In the genomic region with DNA sequence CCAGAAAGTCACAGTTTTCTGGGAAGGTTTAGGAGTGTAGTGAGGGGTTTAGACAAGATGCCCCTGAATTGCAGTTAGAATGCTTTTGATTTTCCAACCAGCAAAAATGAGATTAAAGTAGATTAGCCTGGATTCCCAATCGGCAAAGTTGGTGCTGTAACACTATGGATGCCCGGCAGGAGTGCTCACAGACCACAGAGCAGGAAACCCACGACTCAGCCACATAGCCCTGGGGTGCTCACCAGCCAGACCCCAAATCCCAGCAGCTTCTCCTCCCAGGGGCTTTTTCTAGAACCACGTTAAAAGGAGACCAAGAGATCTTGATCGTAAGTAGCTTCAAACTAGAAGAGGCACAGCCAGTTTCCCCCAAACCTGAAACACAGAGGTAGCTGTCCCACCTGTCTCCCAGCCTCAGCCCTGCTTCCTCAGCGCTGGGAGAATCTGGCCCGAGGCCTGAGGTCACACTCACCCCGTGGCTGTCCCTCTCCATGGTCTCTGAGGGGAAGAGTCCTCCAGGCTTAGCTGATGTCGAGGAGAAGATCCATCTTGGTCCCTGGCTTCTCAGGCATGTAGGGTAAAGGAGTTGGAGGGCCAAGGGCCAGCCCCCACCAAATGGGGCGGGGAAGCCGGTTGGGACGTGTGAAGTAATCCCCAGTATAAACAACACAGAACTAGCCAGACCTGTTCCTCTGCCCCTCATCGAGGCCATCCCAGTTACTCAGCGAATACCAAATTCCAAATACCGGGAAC, we compare ENCODE assay signal across 9 cellular contexts. TPM values are rescaled to one million over a fixed set of nuclear protein-coding genes. Genes with fewer than 3 reads are reported as not detected.
DNase-seq lines count a peak whose midpoint lies in the region; ATAC-seq, FAIRE-seq and TF ChIP-seq lines count a peak whose summit lies in the region.
"Had no signal": no experiment of that assay in that cellular context is flagged by ENCODE, and none has a peak within 500 bp of the region (broad histone marks: within the 10 kb centered on the region; RNA-seq: fewer than 3 reads in every experiment).

A gene (minus strand): TSS at position 585 of the 750 bp plus-strand sequence. CDS start 95 bp downstream, at position 490.

- dilution Hi-C loops in keratinocyte (cut with MboI; ENCODE audit: extremely low pct_ligation_motif_present, low sequenced_read_pairs): no loop called here

- peaks cover 47% of the 10 kb centered on the region for H3K4me1 Mint-ChIP-seq in activated naive CD4-positive, alpha-beta T cell treated with anti-CD3 and anti-CD28 coated beads for 36 hours (ENCODE audit: low read depth)
- peaks cover 40% of the 10 kb centered on the region for H3K4me1 Mint-ChIP-seq in WTC11
- no peaks in the 10 kb centered on the region for H3K4me1 Mint-ChIP-seq in HFFc6 (ENCODE audit: low read depth)

- H3K27ac ChIP-seq in keratinocyte (ENCODE audit: control insufficient read depth, insufficient read depth, low read length) (no peak within 1 kb of the TSS), transverse colon (no peak within 1 kb of the TSS), SJCRH30 (no peak within 1 kb of the TSS)

- peak within 1 kb of the TSS; percentile 41 for H2AFZ ChIP-seq in keratinocyte (ENCODE audit: control insufficient read depth, low read length)

- no peak for TF ChIP-seq POLR2A in transverse colon (IDR thresholded peaks at IDR 0.05)

- H3K4me1 ChIP-seq in keratinocyte (ENCODE audit: control insufficient read depth, extremely low read depth, insufficient read depth, low read length) (peaks cover 13% of the 10 kb centered on the region), transverse colon (peaks cover 0 to 17% (median 9%) of the 10 kb centered on the region in 4 donors), SJCRH30 (0 out of 2 replicates have a peak, but pooled peaks cover 3% of the 10 kb centered on the region)

- ATAC-seq in WTC11: peak; percentile 56

- peak within 1 kb of the TSS; percentile 13 for H3K27ac Mint-ChIP-seq in activated naive CD4-positive, alpha-beta T cell treated with anti-CD3 and anti-CD28 coated beads for 36 hours
- H3K27ac Mint-ChIP-seq in WTC11 (peak within 1 kb of the TSS; percentile 3; the same call in 1 of the 2 replicates), HFFc6 (no peak within 1 kb of the TSS)

- H4K20me1 ChIP-seq in keratinocyte (ENCODE audit: control insufficient read depth, extremely low read depth, insufficient read depth, low read length): no peaks in the 10 kb centered on the region

- H3K9me3 Mint-ChIP-seq in activated naive CD4-positive, alpha-beta T cell treated with anti-CD3 and anti-CD28 coated beads for 36 hours: no peaks in the 10 kb centered on the region
- H3K9me3 Mint-ChIP-seq in WTC11 (no peaks in the 10 kb centered on the region), HFFc6 (no peaks in the 10 kb centered on the region)

- TF ChIP-seq EP300 in transverse colon (IDR thresholded peaks at IDR 0.05; ENCODE audit: low read depth): no peak

- CTCF ChIA-PET in activated naive CD4-positive, alpha-beta T cell treated with anti-CD3 and anti-CD28 coated beads for 36 hours (lab: Charles Lee): interaction anchor here (0.7 to 5.6 kb wide), 4 partner anchors 17 to 128 kb away, joined by 3 to 53 read pairs (median 3); no protein-coding TSS in a partner anchor
- CTCF ChIA-PET in WTC11 (lab: Charles Lee): interaction anchor here (0.8 to 3.5 kb wide), 5 partner anchors 16 to 120 kb away, joined by 5 to 18 read pairs (median 7); no protein-coding TSS in a partner anchor

- H3K9me3 ChIP-seq in keratinocyte (ENCODE audit: control insufficient read depth, low read depth, low read length) (no peaks in the 10 kb centered on the region), transverse colon (no peaks in the 10 kb centered on the region), SJCRH30 (replicated peaks) (no peaks in the 10 kb centered on the region)

- H3K27me3 ChIP-seq in keratinocyte (ENCODE audit: control insufficient read depth, extremely low read depth, insufficient read depth, low read length): no peaks in the 10 kb centered on the region
- no peaks in the 10 kb centered on the region for H3K27me3 ChIP-seq in transverse colon
- H3K27me3 ChIP-seq in SJCRH30: no peaks in the 10 kb centered on the region

- POLR2A ChIA-PET in WTC11 (lab: Charles Lee): no interaction called here

- H3K27me3 Mint-ChIP-seq in activated naive CD4-positive, alpha-beta T cell treated with anti-CD3 and anti-CD28 coated beads for 36 hours (ENCODE audit: low read depth): no peaks in the 10 kb centered on the region
- peaks cover 4% of the 10 kb centered on the region for H3K27me3 Mint-ChIP-seq in WTC11 (ENCODE audit: low read depth)
- peaks cover 44% of the 10 kb centered on the region for H3K27me3 Mint-ChIP-seq in HFFc6 (ENCODE audit: insufficient read depth)

- no peaks in the 10 kb centered on the region for H3K79me2 ChIP-seq in keratinocyte (ENCODE audit: control insufficient read depth, insufficient read depth, low read length)

- peak within 1 kb of the TSS in 2 of 3 experiments; percentile 8 to 40 for H3K4me3 ChIP-seq in keratinocyte (ENCODE audit: control insufficient read depth in 2 of 3, extremely low read depth in 1 of 3, insufficient read depth in 2 of 3, low read depth in 1 of 3, low read length in 3 of 3)
- H3K4me3 ChIP-seq in transverse colon: no peak within 1 kb of the TSS
- H3K4me3 ChIP-seq in SJCRH30: no peak within 1 kb of the TSS

- H3K4me2 ChIP-seq in keratinocyte (ENCODE audit: control insufficient read depth, extremely low read depth, insufficient read depth, low read depth, low read length): peak within 1 kb of the TSS; percentile 66

- TF ChIP-seq CTCF in WTC11 (IDR thresholded peaks at IDR 0.05) (no peak), keratinocyte (optimal IDR thresholded peaks at IDR 0.05 in 1 of 3, IDR thresholded peaks at IDR 0.05 in 1 of 3, conservative IDR thresholded peaks at IDR 0.05 in 1 of 3; ENCODE audit: extremely low read depth in 1 of 3, insufficient read depth in 2 of 3, low read length in 3 of 3) (peak in 2 of 3 experiments; percentile 3 to 29), transverse colon (IDR thresholded peaks at IDR 0.05) (no peak), HFFc6 (IDR thresholded peaks at IDR 0.05) (no peak)

- in situ Hi-C loops in transverse colon (cut with MboI; ENCODE audit: low pct_ligation_motif_present in 1 of 4, low pct_unique_long_range_greater_than_20kb in 1 of 4, low sequenced_read_pairs in 3 of 4): loop anchor here in 2 of 4 donors (25.0 kb wide), 1 partner anchor 492 kb away; no protein-coding TSS in a partner anchor

- no peaks in the 10 kb centered on the region for H3K36me3 Mint-ChIP-seq in activated naive CD4-positive, alpha-beta T cell treated with anti-CD3 and anti-CD28 coated beads for 36 hours (ENCODE audit: low read depth)
- no peaks in the 10 kb centered on the region for H3K36me3 Mint-ChIP-seq in WTC11
- no peaks in the 10 kb centered on the region for H3K36me3 Mint-ChIP-seq in HFFc6 (ENCODE audit: low read depth)

- no peaks in the 10 kb centered on the region for H3K36me3 ChIP-seq in keratinocyte (ENCODE audit: control insufficient read depth in 2 of 2, extremely low read depth in 1 of 2, insufficient read depth in 2 of 2, low read length in 2 of 2)
- no peaks in the 10 kb centered on the region for H3K36me3 ChIP-seq in transverse colon
- H3K36me3 ChIP-seq in SJCRH30: no peaks in the 10 kb centered on the region

- FAIRE-seq in keratinocyte (lab: Jason Lieb, UNC): peak; percentile 13

- no peak for DNase-seq in activated naive CD4-positive, alpha-beta T cell treated with anti-CD3 and anti-CD28 coated beads for 36 hours
- no peak for DNase-seq in activated naive CD4-positive, alpha-beta T cell (lab: John Stamatoyannopoulos, UW)
- DNase-seq in WTC11 (ENCODE audit: low spot score) (peak; percentile 38), keratinocyte (ENCODE audit: low read depth, low spot score) (peak; percentile 17), transverse colon (peak; percentile 27), Kasumi-1 (lab: John Stamatoyannopoulos, UW) (no peak), HFFc6 (no peak), SJCRH30 (no peak)
- DNase-seq: NCI-H2107 had no signal

- H3K9me1 ChIP-seq in keratinocyte (ENCODE audit: control insufficient read depth, extremely low read depth, insufficient read depth, low read length): no peaks in the 10 kb centered on the region

- 36% methylated on average over 15 of the region's 15 CpGs; no CpG with 5 or more reads in 1 of the 2 donors for WGBS in transverse colon (ENCODE audit: low coverage in 1 of 2), 2 donors

- peak within 1 kb of the TSS; percentile 41 for H3K9ac ChIP-seq in keratinocyte (ENCODE audit: control insufficient read depth, extremely low read depth, insufficient read depth, low read length)

- intact Hi-C loops in activated naive CD4-positive, alpha-beta T cell treated with anti-CD3 and anti-CD28 coated beads for 36 hours (cut with micrococcal nuclease): no loop called here
- intact Hi-C loops in transverse colon (cut with DNase I; ENCODE audit: low total_unique reads): no loop called here

- no peak within 1 kb of the TSS for H3K4me3 Mint-ChIP-seq in activated naive CD4-positive, alpha-beta T cell treated with anti-CD3 and anti-CD28 coated beads for 36 hours
- no peak within 1 kb of the TSS for H3K4me3 Mint-ChIP-seq in WTC11
- no peak within 1 kb of the TSS for H3K4me3 Mint-ChIP-seq in HFFc6

TF ChIP-seq in WTC11, 78 proteins besides CTCF, POLR2A, EP300 and RAD21 (continues in another document):
- TF ChIP-seq, protein P1, sequence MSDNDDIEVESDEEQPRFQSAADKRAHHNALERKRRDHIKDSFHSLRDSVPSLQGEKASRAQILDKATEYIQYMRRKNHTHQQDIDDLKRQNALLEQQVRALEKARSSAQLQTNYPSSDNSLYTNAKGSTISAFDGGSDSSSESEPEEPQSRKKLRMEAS (CRISPR knock-in tag; IDR thresholded peaks at IDR 0.05): no peak
- TF ChIP-seq NFYB (CRISPR knock-in tag; conservative IDR thresholded peaks at IDR 0.05; ENCODE audit: low read depth): no peak

RNA-seq across cellular contexts. Expression of the gene that starts here (rescaled TPM):
- total RNA-seq in activated naive CD4-positive, alpha-beta T cell treated with anti-CD3 and anti-CD28 coated beads for 36 hours: under 1 TPM; 0.15 to 0.21 TPM
- total RNA-seq in WTC11 (2021): 0.62 to 1.1 TPM (median 0.63 TPM) in 3 replicates
- 0.95 to 5.2 TPM (median 1.8 TPM) in 3 replicates for polyA plus RNA-seq in keratinocyte
- polyA plus RNA-seq in keratinocyte (2011; ENCODE audit: low read depth): 13.2 TPM
- polyA plus RNA-seq in keratinocyte (2011; cell fraction: cytosol; rRNA removed): 0.85 and 0.90 TPM in 2 replicates
- polyA plus RNA-seq in keratinocyte (2011; cell fraction: nucleus; rRNA removed): 1.3 and 1.4 TPM in 2 replicates
- 0.97 and 18.9 TPM in 2 replicates for polyA plus RNA-seq in keratinocyte (2012; ENCODE audit: low replicate concordance)
- polyA minus RNA-seq in keratinocyte: 1.2 to 4.4 TPM (median 1.5 TPM) in 3 replicates
- polyA minus RNA-seq in keratinocyte (2011; cell fraction: cytosol; rRNA and poly(A)+ RNA removed): 2.1 TPM
- 1.9 and 3.2 TPM in 2 replicates for polyA minus RNA-seq in keratinocyte (2011; cell fraction: nucleus; rRNA and poly(A)+ RNA removed)
- total RNA-seq in transverse colon: under 1 TPM in 2 of 4 donors, not detected in 2; 0.27 to 0.79 TPM
- not detected for total RNA-seq in HFFc6 (2021; fragmentation: NEBNext Ultra II Directional; extraction: Animal tissue kit (Norgen Biotek cat#: 25700))
- not detected in 2 replicates for total RNA-seq in SJCRH30 (2014; rRNA removed; shearing (Covaris generic))

Comparison
In these comparisons a context has a peak if more than half of its experiments do, and no peak if none do; other contexts are left out.
1. Peak in DNase-seq in transverse colon; RNA of the gene not detected or under 1 TPM.
2. DNase-seq: peak in WTC11 (single experiment) and keratinocyte (single experiment); none in activated naive CD4-positive, alpha-beta T cell treated with anti-CD3 and anti-CD28 coated beads for 36 hours (single experiment), activated naive CD4-positive, alpha-beta T cell (0 of 4), Kasumi-1 (0 of 2), HFFc6 (single experiment) and SJCRH30 (0 of 2).
3. CTCF ChIP-seq: peak in keratinocyte (2 of 3); none in WTC11 (single experiment), transverse colon (0 of 5) and HFFc6 (single experiment).
4. H3K4me3 ChIP-seq: peak in keratinocyte (2 of 3); none in transverse colon (0 of 4) and SJCRH30 (single experiment).